Comparison of ENCODE assay signal across 9 cellular contexts in the genomic region with DNA sequence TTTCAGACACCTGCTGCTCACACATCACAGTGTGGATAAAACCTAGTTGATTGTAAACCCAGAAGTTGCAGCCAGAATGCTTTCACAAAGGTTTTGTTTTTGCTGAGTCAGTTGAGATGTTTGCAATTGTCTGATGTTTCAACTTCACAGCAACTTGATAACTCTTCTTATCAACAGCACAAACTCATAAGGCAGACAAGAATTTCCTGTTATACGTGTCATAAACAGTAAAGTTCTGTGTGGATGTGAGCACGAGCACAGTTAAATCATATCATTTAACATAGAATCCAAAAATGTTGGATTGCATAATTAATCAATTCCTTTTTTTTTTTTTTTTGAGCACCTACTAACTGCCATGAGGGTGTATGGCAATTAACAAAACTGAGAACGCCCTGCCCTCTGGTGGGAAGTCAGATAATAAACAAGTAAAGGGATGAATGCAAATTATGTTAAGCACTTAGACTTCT.
DNase-seq lines count a peak whose midpoint lies in the region; ATAC-seq and TF ChIP-seq lines count a peak whose summit lies in the region.
"Had no signal": no experiment of that assay in that cellular context is flagged by ENCODE, and none has a peak within 500 bp of the region (broad histone marks: within the 10 kb centered on the region; RNA-seq: fewer than 3 reads in every experiment).

No MANE protein-coding gene starts in this region.

- H3K36me3 ChIP-seq in left ventricle myocardium inferior, result no peaks in the 10 kb centered on the region

- H3K9me3 ChIP-seq in left ventricle myocardium inferior (replicated peaks), result no peaks in the 10 kb centered on the region

- no peaks in the 10 kb centered on the region for H3K36me3 Mint-ChIP-seq in type B pancreatic cell

- H3K27me3 ChIP-seq in left ventricle myocardium inferior (ENCODE audit: low read depth), result no peaks in the 10 kb centered on the region
- no peaks in the 10 kb centered on the region for H3K27me3 ChIP-seq in foreskin keratinocyte

- H3K4me3 Mint-ChIP-seq in type B pancreatic cell, result no peak overlapping the region

- no peak overlapping the region for H3K4me3 ChIP-seq in left ventricle myocardium inferior

- no peak overlapping the region for H3K27ac ChIP-seq in left ventricle myocardium inferior (replicated peaks)
- no peak overlapping the region for H3K27ac ChIP-seq in foreskin keratinocyte

- peak overlapping the region; percentile 31 for H3K27ac Mint-ChIP-seq in type B pancreatic cell

- H3K4me1 Mint-ChIP-seq in type B pancreatic cell (ENCODE audit: unreplicated experiment), result peaks cover 24% of the 10 kb centered on the region

- intact Hi-C loops in left ventricle myocardium inferior (cut with micrococcal nuclease) (no loop called here), cardiac septum (cut with DNase I) (no loop called here)

- H3K4me1 ChIP-seq in left ventricle myocardium inferior, result peaks cover 8% of the 10 kb centered on the region
- H3K4me1 ChIP-seq in foreskin keratinocyte, result no peaks in the 10 kb centered on the region

- ATAC-seq in foreskin keratinocyte (no peak), HG02678 (IDR thresholded peaks at IDR 0.05; ENCODE audit: unreplicated experiment) (no peak), GM21717 (IDR thresholded peaks at IDR 0.05; ENCODE audit: unreplicated experiment) (no peak)

- no peaks in the 10 kb centered on the region for H3K27me3 Mint-ChIP-seq in type B pancreatic cell

- peak; percentile 44 for TF ChIP-seq CTCF in left ventricle myocardium inferior (IDR thresholded peaks at IDR 0.05; ENCODE audit: borderline replicate concordance)
- peak; percentile 54 for TF ChIP-seq CTCF in foreskin keratinocyte (conservative IDR thresholded peaks at IDR 0.05)
- peak; percentile 70 for TF ChIP-seq CTCF in type B pancreatic cell (conservative IDR thresholded peaks at IDR 0.05)

- DNase-seq in left ventricle myocardium inferior, result no peak
- DNase-seq in cardiac septum (ENCODE audit: low spot score), result no peak
- DNase-seq in RKO (ENCODE audit: low spot score), result peak; percentile 48
- DNase-seq in foreskin keratinocyte, result peak in 1 of 2 donors; percentile 28
- no peak for DNase-seq in type B pancreatic cell (ENCODE audit: extremely low spot score, unreplicated experiment)
- DNase-seq in activated T-cell treated with anti-CD3 and anti-CD28 coated beads for 4 hours, result no peak
- DNase-seq: stimulated activated CD4-positive, alpha-beta T cell treated with anti-CD3 and anti-CD28 coated beads, Interleukin-4, amount 100 ng/mL, for 1 hour had no signal

- H3K9me3 Mint-ChIP-seq in type B pancreatic cell, result no peaks in the 10 kb centered on the region
